In the genomic region with DNA sequence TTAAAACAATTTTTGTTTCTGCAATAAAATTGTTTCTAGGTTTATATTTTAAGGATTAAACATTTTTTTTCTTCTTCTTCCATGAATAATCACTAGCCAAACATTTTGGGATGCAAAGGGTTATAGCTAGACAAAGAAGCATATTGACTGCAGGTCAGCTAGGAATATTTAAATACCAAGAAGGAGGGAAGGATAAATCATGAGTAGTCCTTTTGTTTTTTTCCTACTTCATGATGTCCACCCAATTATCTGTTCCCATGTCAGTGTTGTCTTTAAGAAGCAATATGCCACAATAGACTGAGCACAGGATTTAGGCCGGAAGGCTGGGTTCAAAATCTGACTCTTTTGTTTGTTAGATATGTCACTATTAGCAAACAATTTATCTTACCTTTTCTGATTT, we compare ENCODE assay signal across 3 cellular contexts.
"Had no signal": no experiment of that assay in that cellular context is flagged by ENCODE, and none has a peak within 500 bp of the region (broad histone marks: within the 10 kb centered on the region; RNA-seq: fewer than 3 reads in every experiment).

No MANE protein-coding gene starts in this region.

- DNase-seq: GDM1, GF-D8 had no signal

- ATAC-seq: GM12878 had no signal
